In the genomic region with DNA sequence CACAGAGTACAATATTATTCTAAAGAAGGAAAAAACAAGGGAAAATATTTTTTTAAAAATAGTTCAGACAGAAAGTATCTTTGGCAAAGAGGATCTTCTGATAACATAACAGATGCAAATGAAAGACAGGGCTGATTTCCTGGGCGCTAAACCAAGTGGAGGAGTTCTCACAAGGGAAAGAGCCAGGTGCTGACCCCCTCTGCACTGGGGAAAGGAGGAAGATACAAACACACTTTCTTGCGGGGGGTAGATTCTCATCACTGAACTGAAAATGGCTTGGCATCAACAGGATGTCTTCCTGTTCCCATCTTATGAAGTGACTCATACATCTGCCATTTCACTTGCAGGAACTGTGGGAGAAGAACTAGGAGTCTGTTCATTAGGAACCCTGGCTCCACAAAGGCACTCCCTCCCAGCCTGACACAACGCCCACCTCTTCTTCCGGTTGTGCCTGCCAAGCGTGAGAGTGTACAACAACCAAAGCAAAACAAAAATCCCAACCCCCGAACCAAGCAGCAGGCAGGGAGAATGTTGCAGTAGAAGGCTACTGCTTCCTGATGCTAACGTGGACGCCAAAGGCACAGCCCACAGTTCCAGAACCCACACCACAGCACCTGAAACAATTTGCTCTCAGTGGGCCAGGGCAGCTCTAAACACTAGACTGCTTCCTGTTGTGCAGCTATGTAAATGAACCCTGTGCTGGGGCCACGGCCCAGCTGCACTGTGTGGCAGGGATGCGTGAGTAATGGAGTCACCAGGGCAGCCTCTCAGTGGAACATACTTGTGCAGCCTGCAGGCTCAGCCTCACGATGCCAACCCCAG, we compare ENCODE assay signal across 8 cellular contexts. TPM values are rescaled to one million over a fixed set of nuclear protein-coding genes. Genes with fewer than 3 reads are reported as not detected.
DNase-seq lines count a peak whose midpoint lies in the region; ATAC-seq and TF ChIP-seq lines count a peak whose summit lies in the region.

No MANE protein-coding gene starts in this region.

- intact Hi-C loops in Panc1 (cut with micrococcal nuclease; ENCODE audit: unreplicated experiment) (no loop called here), left ventricle myocardium inferior (cut with micrococcal nuclease) (no loop called here)

- no peaks in the 10 kb centered on the region for H3K9me3 Mint-ChIP-seq in activated naive CD8-positive, alpha-beta T cell treated with anti-CD3 and anti-CD28 coated beads, Interleukin-2, amount 10 ng/mL, durations not matched to agents 7 days and 5 days

- POLR2A ChIA-PET in Panc1 (lab: Charles Lee), result no interaction called here
- POLR2A ChIA-PET in activated naive CD8-positive, alpha-beta T cell treated with anti-CD3 and anti-CD28 coated beads, Interleukin-2, amount 10 ng/mL, durations not matched to agents 7 days and 5 days (lab: Charles Lee), result interaction anchor here (1.9 kb wide), 1 partner anchor 50 kb away, joined by 18 read pairs; the partner anchor contains the start of gene GADD45A

- no peak for TF ChIP-seq CTCF in Panc1 (IDR thresholded peaks at IDR 0.05)
- TF ChIP-seq CTCF in left ventricle myocardium inferior (IDR thresholded peaks at IDR 0.05; ENCODE audit: borderline replicate concordance), result no peak

- no TSS peak for BruUV-seq in Panc1 (replicated peaks; lab: Mats Ljungman, UMichigan)

- H3K27ac ChIP-seq in Panc1 (ENCODE audit: low read length), result peak overlapping the region; percentile 60
- H3K27ac ChIP-seq in left ventricle myocardium inferior (replicated peaks), result peak overlapping the region; percentile 83

- H3K4me3 ChIP-seq in Panc1 (ENCODE audit: low read depth in 2 of 2, low read length in 2 of 2), result peak overlapping the region in 1 of 2 experiments; percentile 23; a peak in 1 of 4 replicates
- H3K4me3 ChIP-seq in left ventricle myocardium inferior, result peak overlapping the region; percentile 36

- in situ Hi-C loops in Panc1 (cut with HindIII; ENCODE audit: low pct_unique_long_range_greater_than_20kb, low sequenced_read_pairs), result no loop called here

- no peaks in the 10 kb centered on the region for H3K9me3 ChIP-seq in Panc1 (ENCODE audit: control insufficient read depth, insufficient read depth, low read depth, low read length)
- no peaks in the 10 kb centered on the region for H3K9me3 ChIP-seq in left ventricle myocardium inferior (replicated peaks)

- H3K4me1 Mint-ChIP-seq in activated naive CD8-positive, alpha-beta T cell treated with anti-CD3 and anti-CD28 coated beads, Interleukin-2, amount 10 ng/mL, durations not matched to agents 7 days and 5 days, result peaks cover 14% of the 10 kb centered on the region

- H3K27ac Mint-ChIP-seq in activated naive CD8-positive, alpha-beta T cell treated with anti-CD3 and anti-CD28 coated beads, Interleukin-2, amount 10 ng/mL, durations not matched to agents 7 days and 5 days, result peak overlapping the region; percentile 90

- H3K36me3 ChIP-seq in Panc1 (ENCODE audit: control insufficient read depth, insufficient read depth, low read length) (no peaks in the 10 kb centered on the region), left ventricle myocardium inferior (no peaks in the 10 kb centered on the region)

- peaks cover 2% of the 10 kb centered on the region for H3K27me3 Mint-ChIP-seq in activated naive CD8-positive, alpha-beta T cell treated with anti-CD3 and anti-CD28 coated beads, Interleukin-2, amount 10 ng/mL, durations not matched to agents 7 days and 5 days

- ATAC-seq in HG03342 (IDR thresholded peaks at IDR 0.05; ENCODE audit: unreplicated experiment) (peak; percentile 95), Panc1 (peak; percentile 82)
- peak; percentile 99 for ATAC-seq in activated naive CD8-positive, alpha-beta T cell treated with anti-CD3 and anti-CD28 coated beads, Interleukin-2, amount 10 ng/mL, durations not matched to agents 7 days and 5 days (ENCODE audit: low read depth)

- H3K27me3 ChIP-seq in Panc1 (ENCODE audit: control insufficient read depth, insufficient read depth, low read length) (no peaks in the 10 kb centered on the region), left ventricle myocardium inferior (ENCODE audit: low read depth) (no peaks in the 10 kb centered on the region)

- peak; percentile 56 for DNase-seq in CD1c-positive myeloid dendritic cell (ENCODE audit: extremely low spot score)
- DNase-seq in GM19240 (ENCODE audit: insufficient read length, low spot score), result peak; percentile 29
- DNase-seq in Panc1 (ENCODE audit: low read depth, low spot score), result no peak
- peak; percentile 58 for DNase-seq in activated naive CD8-positive, alpha-beta T cell treated with anti-CD3 and anti-CD28 coated beads, Interleukin-2, amount 10 ng/mL, durations not matched to agents 7 days and 5 days
- peak; percentile 73 for DNase-seq in left ventricle myocardium inferior
- DNase-seq in retina, result peak; percentile 51
- DNase-seq in NK-92 (lab: John Stamatoyannopoulos, UW; ENCODE audit: unreplicated experiment), result no peak

- CTCF ChIA-PET in Panc1 (lab: Charles Lee), result no interaction called here

- peaks cover 18% of the 10 kb centered on the region for H3K4me1 ChIP-seq in Panc1 (ENCODE audit: control insufficient read depth, insufficient read depth, low read length)
- peaks cover 61% of the 10 kb centered on the region for H3K4me1 ChIP-seq in left ventricle myocardium inferior

- peak overlapping the region; percentile 69 for H3K4me3 Mint-ChIP-seq in activated naive CD8-positive, alpha-beta T cell treated with anti-CD3 and anti-CD28 coated beads, Interleukin-2, amount 10 ng/mL, durations not matched to agents 7 days and 5 days

- H3K36me3 Mint-ChIP-seq in activated naive CD8-positive, alpha-beta T cell treated with anti-CD3 and anti-CD28 coated beads, Interleukin-2, amount 10 ng/mL, durations not matched to agents 7 days and 5 days, result no peaks in the 10 kb centered on the region

RNA-seq across cellular contexts. Expression of gene GADD45A, which starts 51.0 kb away (rescaled TPM):
- 106 TPM for total RNA-seq in Panc1 (2021; ENCODE audit: unreplicated experiment)
- 91.6 TPM for polyA plus RNA-seq in Panc1 (2012; ENCODE audit: insufficient read length)
- total RNA-seq in activated naive CD8-positive, alpha-beta T cell treated with anti-CD3 and anti-CD28 coated beads, Interleukin-2, amount 10 ng/mL, durations not matched to agents 7 days and 5 days, result 10 to 100 TPM; 24.4 to 26.2 TPM
- 65.0 TPM for total RNA-seq in left ventricle myocardium inferior

Comparison
In these comparisons a context has a peak if more than half of its experiments do, and no peak if none do; other contexts are left out.
1. DNase-seq: peak in CD1c-positive myeloid dendritic cell (single experiment), GM19240 (single experiment), activated naive CD8-positive, alpha-beta T cell treated with anti-CD3 and anti-CD28 coated beads, Interleukin-2, amount 10 ng/mL, durations not matched to agents 7 days and 5 days (single experiment), left ventricle myocardium inferior (single experiment) and retina (single experiment); none in Panc1 (single experiment) and NK-92 (single experiment).
2. Peak in every context shown above with its lines, with median percentiles within 50 percentile points of each other: ATAC-seq.